ENCODE assay signal across 18 cellular contexts in the genomic region with DNA sequence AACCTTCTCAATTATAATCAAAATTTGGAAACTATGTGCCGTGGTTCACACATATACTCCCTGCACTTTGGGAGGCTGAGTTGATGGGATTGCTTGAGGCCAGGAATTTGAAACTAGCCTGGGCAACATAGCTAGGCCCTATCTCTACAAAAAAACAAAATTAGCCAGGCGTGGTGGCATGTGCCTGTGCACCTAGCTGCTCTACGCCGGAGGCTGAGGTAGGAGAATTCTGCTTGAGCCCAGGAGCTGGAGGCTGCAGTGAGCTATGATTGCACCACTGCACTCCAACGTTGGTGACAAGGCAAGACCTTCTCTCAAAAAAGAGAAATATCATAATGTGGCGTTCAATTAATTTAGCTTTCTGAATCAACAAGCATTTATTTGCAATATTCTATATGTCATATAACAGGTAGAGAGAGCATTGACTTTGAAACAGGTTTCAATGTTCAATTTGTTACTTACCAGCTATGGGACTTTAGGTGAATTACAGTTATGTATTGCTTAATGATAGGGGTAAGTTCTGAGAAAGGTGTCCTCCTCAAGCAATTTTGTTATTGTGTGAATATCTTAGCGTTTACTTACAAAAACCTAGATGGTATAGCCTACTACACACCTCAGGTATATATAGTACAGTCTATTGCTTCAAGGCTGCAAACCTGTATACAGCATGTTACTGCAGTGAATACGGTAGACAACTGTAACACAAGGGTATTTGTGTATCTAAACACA. TPM values are rescaled to one million over a fixed set of nuclear protein-coding genes. Genes with fewer than 3 reads are reported as not detected.
DNase-seq lines count a peak whose midpoint lies in the region; ATAC-seq, FAIRE-seq and TF ChIP-seq lines count a peak whose summit lies in the region.
"Had no signal": no experiment of that assay in that cellular context is flagged by ENCODE, and none has a peak within 500 bp of the region (broad histone marks: within the 10 kb centered on the region; RNA-seq: fewer than 3 reads in every experiment).

No MANE protein-coding gene starts in this region.

- H3F3A ChIP-seq in PC-3 (ENCODE audit: low read length, unreplicated experiment): no peaks in the 10 kb centered on the region

- intact Hi-C loops in left ventricle myocardium inferior (cut with micrococcal nuclease) (no loop called here), Right ventricle myocardium inferior (cut with DNase I) (loop anchor here (10.0 kb wide), 1 partner anchor 151 kb away; no protein-coding TSS in a partner anchor), PC-3 (cut with micrococcal nuclease) (no loop called here)

- CTCF ChIA-PET in PC-3 (lab: Charles Lee): no interaction called here

- no peak overlapping the region for H2AFZ ChIP-seq in PC-3 (ENCODE audit: low read length)
- H2AFZ ChIP-seq: GM23248 had no signal

- POLR2A ChIA-PET in PC-3 (lab: Charles Lee; ENCODE audit: unreplicated experiment): no interaction called here

- H3K9me2 ChIP-seq in PC-3 (replicated peaks; ENCODE audit: low read length): no peaks in the 10 kb centered on the region

- H4K20me1 ChIP-seq in PC-3 (ENCODE audit: low read length): peaks cover 6% of the 10 kb centered on the region; the same call in 1 of the 2 replicates

- no peak overlapping the region for H3K9ac ChIP-seq in PC-3 (ENCODE audit: low read length)
- H3K9ac ChIP-seq: BLaER1, GM23248 had no signal

- H3K27ac ChIP-seq in left ventricle myocardium inferior (replicated peaks): peak overlapping the region; percentile 100
- H3K27ac ChIP-seq in PC-3 (ENCODE audit: low read length): no peak overlapping the region
- H3K27ac ChIP-seq: 22Rv1, BLaER1, GM23248 had no signal

- peak overlapping the region in 3 of 5 donors; percentile 33 to 42 (median 41) for H3K4me3 Mint-ChIP-seq in immature natural killer cell
- H3K4me3 Mint-ChIP-seq in type B pancreatic cell: peak overlapping the region; percentile 26

- BruUV-seq in PC-3 (replicated peaks; lab: Mats Ljungman, UMichigan): no TSS peak

- peaks cover 34% of the 10 kb centered on the region for H3K79me2 ChIP-seq in PC-3 (ENCODE audit: low read length)

- peak overlapping the region in 2 of 6 donors; percentile 28 to 40 for H3K27ac Mint-ChIP-seq in immature natural killer cell
- H3K27ac Mint-ChIP-seq in type B pancreatic cell: no peak overlapping the region

- no peaks in the 10 kb centered on the region for H3K9me3 ChIP-seq in left ventricle myocardium inferior (replicated peaks)
- H3K9me3 ChIP-seq in PC-3 (ENCODE audit: low read length): no peaks in the 10 kb centered on the region

- H3K9me3 Mint-ChIP-seq in immature natural killer cell: no peaks in the 10 kb centered on the region
- no peaks in the 10 kb centered on the region for H3K9me3 Mint-ChIP-seq in type B pancreatic cell

- DNase-seq in left ventricle myocardium inferior (no peak), Right ventricle myocardium inferior (ENCODE audit: missing footprints) (no peak), HTR-8/SVneo (ENCODE audit: insufficient read length, low spot score) (no peak), immature natural killer cell (no peak), type B pancreatic cell (ENCODE audit: extremely low spot score, unreplicated experiment) (no peak), mucosa of gallbladder (ENCODE audit: low spot score) (no peak), PC-3 (no peak), NCI-H1694 treated with DMSO at 0.1 percent for 48 hours (lab: John Stamatoyannopoulos, UW) (no peak)
- DNase-seq: AML-193, DMS79, GM23248, H7 had no signal

- H3K4me1 ChIP-seq in left ventricle myocardium inferior: peaks cover 59% of the 10 kb centered on the region
- peaks cover 26% of the 10 kb centered on the region for H3K4me1 ChIP-seq in PC-3 (ENCODE audit: insufficient read depth, low read length)

- H3K27me3 ChIP-seq in left ventricle myocardium inferior (ENCODE audit: low read depth) (no peaks in the 10 kb centered on the region), PC-3 (ENCODE audit: low read length) (no peaks in the 10 kb centered on the region)

- H3K36me3 ChIP-seq in left ventricle myocardium inferior (no peaks in the 10 kb centered on the region), PC-3 (ENCODE audit: low read depth, low read length) (no peaks in the 10 kb centered on the region)

- H3K36me3 Mint-ChIP-seq in immature natural killer cell (no peaks in the 10 kb centered on the region), type B pancreatic cell (peaks cover 6% of the 10 kb centered on the region)

- ATAC-seq in Right ventricle myocardium inferior: no peak
- ATAC-seq in PC-3: no peak
- ATAC-seq: GM12878, HepG2 had no signal

- no peak overlapping the region for H3K4me2 ChIP-seq in PC-3 (ENCODE audit: low read length)
- H3K4me2 ChIP-seq: BLaER1 had no signal

- H3K4me1 Mint-ChIP-seq in immature natural killer cell: peaks cover 30 to 64% of the 10 kb centered on the region in 2 donors
- H3K4me1 Mint-ChIP-seq in type B pancreatic cell (ENCODE audit: unreplicated experiment): peaks cover 27% of the 10 kb centered on the region

- TF ChIP-seq CTCF in left ventricle myocardium inferior (IDR thresholded peaks at IDR 0.05; ENCODE audit: borderline replicate concordance): no peak
- TF ChIP-seq CTCF in type B pancreatic cell (conservative IDR thresholded peaks at IDR 0.05): no peak
- no peak for TF ChIP-seq CTCF in PC-3 (conservative IDR thresholded peaks at IDR 0.05; ENCODE audit: low read depth, low read length)

- H3K27me3 Mint-ChIP-seq in immature natural killer cell (ENCODE audit: low read depth in 3 of 3) (peaks cover 3 to 16% (median 8%) of the 10 kb centered on the region in 3 donors), type B pancreatic cell (peaks cover 3% of the 10 kb centered on the region)

- FAIRE-seq in HTR-8/SVneo (lab: Jason Lieb, UNC): peak; percentile 69
- FAIRE-seq: GM12878, GM18507, HepG2 had no signal

- H3K4me3 ChIP-seq in left ventricle myocardium inferior (peak overlapping the region; percentile 85), PC-3 (ENCODE audit: low read length) (no peak overlapping the region)
- H3K4me3 ChIP-seq: BLaER1, GM12878, GM23248 had no signal

RNA-seq across cellular contexts. Expression of a gene that starts 2.2 kb away (rescaled TPM):
- total RNA-seq in left ventricle myocardium inferior: 1.0 TPM
- total RNA-seq in Right ventricle myocardium inferior: 1.4 TPM
- polyA plus RNA-seq in immature natural killer cell: 1 to 10 TPM; 1.3 to 2.3 (median 1.4) TPM
- total RNA-seq in type B pancreatic cell (ENCODE audit: low replicate concordance): 0.88 and 1.6 TPM in 2 replicates
- 9.5 TPM for total RNA-seq in mucosa of gallbladder
- 0.86 and 1.8 TPM in 2 replicates for total RNA-seq in PC-3 (2014; rRNA removed)
- total RNA-seq: H7 had no signal

RNA-seq across cellular contexts. Expression of a gene that starts 4.5 kb away (rescaled TPM):
- total RNA-seq in left ventricle myocardium inferior (11.4 TPM), Right ventricle myocardium inferior (13.2 TPM), type B pancreatic cell (ENCODE audit: low replicate concordance) (6.4 and 7.6 TPM in 2 replicates), mucosa of gallbladder (16.9 TPM), PC-3 (2014; rRNA removed) (5.6 and 6.3 TPM in 2 replicates)
- polyA plus RNA-seq in immature natural killer cell: 1 to 10 TPM in 2 of 3 donors, under 1 TPM in 1; 0.92 to 2.8 (median 2.0) TPM

RNA-seq across cellular contexts. Expression of a gene that starts 4.6 kb away (rescaled TPM):
- total RNA-seq in left ventricle myocardium inferior (37.4 TPM), Right ventricle myocardium inferior (40.5 TPM), type B pancreatic cell (ENCODE audit: low replicate concordance) (13.8 and 27.6 TPM in 2 replicates), mucosa of gallbladder (12.8 TPM), PC-3 (2014; rRNA removed) (6.3 and 7.2 TPM in 2 replicates)
- 10 to 100 TPM in 2 of 3 donors, 1 to 10 TPM in 1; 8.4 to 26.8 (median 25.6) TPM for polyA plus RNA-seq in immature natural killer cell

RNA-seq across cellular contexts. Expression of a gene that starts 22.6 kb away (rescaled TPM):
- total RNA-seq in left ventricle myocardium inferior (1.3 TPM), Right ventricle myocardium inferior (2.3 TPM), type B pancreatic cell (ENCODE audit: low replicate concordance) (3.6 and 6.9 TPM in 2 replicates), mucosa of gallbladder (3.3 TPM), PC-3 (2014; rRNA removed) (1.2 and 1.4 TPM in 2 replicates)
- not detected for polyA plus RNA-seq in immature natural killer cell
- total RNA-seq: G401, GM23248 had no signal
- polyA plus RNA-seq: GM23248 had no signal
